In the genomic region with DNA sequence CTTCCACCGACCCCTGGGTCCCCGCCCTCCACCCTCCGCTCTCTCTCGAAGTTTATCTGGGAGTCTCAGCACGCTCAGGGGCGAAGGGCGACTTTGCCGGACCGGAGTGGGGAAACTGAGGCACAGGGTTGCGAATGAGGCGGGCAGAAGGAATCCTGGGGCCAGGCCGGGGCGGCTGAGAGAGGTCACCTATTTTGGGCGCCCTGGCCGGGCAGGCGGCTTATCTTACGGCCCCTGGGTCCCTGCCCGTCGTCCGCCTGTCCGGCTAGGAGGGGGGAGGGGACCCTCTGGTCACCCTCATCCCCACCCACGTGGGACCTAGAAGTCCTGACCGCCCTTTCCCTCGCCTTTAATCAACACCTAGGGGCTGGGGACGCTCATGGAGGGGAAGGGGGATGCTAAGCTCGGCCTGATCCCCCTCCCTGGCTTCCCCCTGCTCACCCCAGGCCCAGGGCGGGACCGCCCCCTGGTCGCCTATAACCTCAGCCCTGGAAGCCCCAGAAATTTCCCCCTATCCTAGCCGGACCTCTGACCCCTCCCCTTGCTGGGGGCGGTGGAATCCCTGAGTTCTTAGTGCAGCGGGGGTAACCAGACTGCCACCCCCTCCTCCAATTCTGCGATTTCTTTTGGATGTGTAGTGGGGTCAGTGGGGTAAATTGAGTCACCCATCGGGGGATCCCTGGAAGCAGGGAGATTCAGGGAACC, we compare ENCODE assay signal across 1 cellular context.
TF ChIP-seq lines count a peak whose summit lies in the region.

No MANE protein-coding gene starts in this region.

TF ChIP-seq in endothelial cell of umbilical vein, 7 proteins besides CTCF, POLR2A, EP300 and RAD21:
- TF ChIP-seq FOS (IDR thresholded peaks at IDR 0.05; ENCODE audit: borderline replicate concordance, insufficient read depth, low read length) (no peak), GATA2 (IDR thresholded peaks at IDR 0.05; ENCODE audit: insufficient read depth, insufficient read length, low read depth, low read length) (no peak), EZH2 (IDR thresholded peaks at IDR 0.05; ENCODE audit: borderline replicate concordance, low read depth, low read length, severe bottlenecking) (no peak), POLR2AphosphoS5 (IDR thresholded peaks at IDR 0.05; ENCODE audit: insufficient read depth, low read depth, low read length) (no peak)
